ENCODE assay signal across 17 cellular contexts in the genomic region with DNA sequence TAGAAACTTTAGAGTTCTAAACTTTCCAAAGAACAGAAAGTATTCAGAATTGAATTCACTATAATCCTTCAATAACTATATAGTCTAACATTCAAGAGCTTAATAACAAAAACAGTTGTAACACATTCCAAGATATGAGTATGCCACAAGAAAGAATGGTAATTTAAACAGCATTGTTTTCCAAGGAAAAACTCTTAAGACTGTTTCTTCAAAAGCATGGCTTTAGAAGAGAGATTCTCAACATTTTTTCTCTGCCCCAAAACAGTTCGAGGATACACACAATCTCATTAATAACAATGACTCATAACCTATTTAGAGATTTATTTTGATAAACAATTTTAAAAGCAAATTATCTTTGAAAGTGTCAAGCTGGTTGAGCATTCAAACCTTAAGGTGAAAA. TPM values are rescaled to one million over a fixed set of nuclear protein-coding genes. Genes with fewer than 3 reads are reported as not detected.
DNase-seq lines count a peak whose midpoint lies in the region; ATAC-seq and TF ChIP-seq lines count a peak whose summit lies in the region.
"Had no signal": no experiment of that assay in that cellular context is flagged by ENCODE, and none has a peak within 500 bp of the region (broad histone marks: within the 10 kb centered on the region; RNA-seq: fewer than 3 reads in every experiment).

No MANE protein-coding gene starts in this region.

- no peaks in the 10 kb centered on the region for H3F3A ChIP-seq in GM23338 (replicated peaks; ENCODE audit: low read depth)

- no TSS peak for BruUV-seq in OCI-LY7 (replicated peaks; lab: Mats Ljungman, UMichigan)

- H2AFZ ChIP-seq in GM23338 (no peak overlapping the region), OCI-LY7 (ENCODE audit: low read length) (no peak overlapping the region)

- POLR2A ChIA-PET in OCI-LY7 (lab: Charles Lee), result no interaction called here

- H3K9me3 ChIP-seq in OCI-LY7 (ENCODE audit: low read length), result no peaks in the 10 kb centered on the region
- H3K9me3 ChIP-seq in spleen, result peaks cover 0 to 8% (median 0%) of the 10 kb centered on the region in 8 donors

- 48 to 73% (median 65%) methylated on average over 1 of the region's 1 CpG for WGBS in spleen, 5 donors

- CTCF ChIA-PET in OCI-LY7 (lab: Charles Lee; ENCODE audit: unreplicated experiment), result no interaction called here

- H3K79me2 ChIP-seq in GM23338 (replicated peaks; ENCODE audit: insufficient read depth) (peaks cover 63% of the 10 kb centered on the region), OCI-LY7 (ENCODE audit: insufficient read depth, low read depth, low read length) (no peaks in the 10 kb centered on the region)

- H4K20me1 ChIP-seq in GM23338 (replicated peaks; ENCODE audit: insufficient read depth) (no peaks in the 10 kb centered on the region), OCI-LY7 (ENCODE audit: insufficient read depth, low read length) (no peaks in the 10 kb centered on the region)

- no peak overlapping the region for H3K27ac ChIP-seq in GM23338 (ENCODE audit: low read depth)
- peak overlapping the region; percentile 51 for H3K27ac ChIP-seq in VCaP
- H3K27ac ChIP-seq in OCI-LY7 (ENCODE audit: low read depth, low read length, poor library complexity, severe bottlenecking), result no peak overlapping the region
- H3K27ac ChIP-seq in spleen, result no peak overlapping the region
- H3K27ac ChIP-seq: KMS-11 had no signal

- H3K27ac Mint-ChIP-seq in GM23338, result no peak overlapping the region
- H3K27ac Mint-ChIP-seq: CD14-positive monocyte, HFFc6 had no signal

- H3K4me3 ChIP-seq in GM23338 (no peak overlapping the region), fibroblast of pulmonary artery (replicated peaks; ENCODE audit: low read depth, low read length) (no peak overlapping the region), OCI-LY7 (ENCODE audit: low read depth, low read length, poor library complexity, severe bottlenecking) (no peak overlapping the region), spleen (no peak overlapping the region)

- TF ChIP-seq CTCF in GM23338 (conservative IDR thresholded peaks at IDR 0.05; ENCODE audit: low read depth in 2 of 2) (no peak), VCaP (conservative IDR thresholded peaks at IDR 0.05) (no peak), fibroblast of pulmonary artery (IDR thresholded peaks at IDR 0.05; ENCODE audit: low read length, missing control alignments) (no peak), OCI-LY7 (conservative IDR thresholded peaks at IDR 0.05; ENCODE audit: low read length) (no peak), spleen (IDR thresholded peaks at IDR 0.05 in 8 of 11, conservative IDR thresholded peaks at IDR 0.05 in 3 of 11) (no peak)

- H3K4me2 ChIP-seq in GM23338 (peak overlapping the region; percentile 8), OCI-LY7 (ENCODE audit: low read length) (no peak overlapping the region)
- H3K4me2 ChIP-seq: KMS-11 had no signal

- no peak for DNase-seq in GM23338 (ENCODE audit: low spot score)
- peak; percentile 29 for DNase-seq in fibroblast of pulmonary artery (ENCODE audit: low read depth)
- no peak for DNase-seq in glomerular visceral epithelial cell (ENCODE audit: extremely low spot score)
- no peak for DNase-seq in OCI-LY7 (ENCODE audit: low spot score)
- no peak for DNase-seq in DMS53 treated with DMSO at 0.1 percent for 48 hours (lab: John Stamatoyannopoulos, UW; ENCODE audit: unreplicated experiment)
- no peak for DNase-seq in spleen
- DNase-seq: DND-41, H7, HFFc6, MM.1S, NCI-H1092 treated with DMSO at 0.1 percent for 48 hours, OCI-M1, RPMI8226, SHP77 treated with DMSO at 0.1 percent for 48 hours had no signal

- H3K36me3 Mint-ChIP-seq in GM23338 (ENCODE audit: low read depth), result peaks cover 10% of the 10 kb centered on the region; the same call in 2 of the 3 replicates

- intact Hi-C loops in OCI-LY7 (cut with micrococcal nuclease; ENCODE audit: unreplicated experiment), result no loop called here
- intact Hi-C loops in spleen (cut with DNase I; ENCODE audit: low total_unique reads), result no loop called here

- H3K4me1 Mint-ChIP-seq in GM23338, result peaks cover 51% of the 10 kb centered on the region

- ATAC-seq in GM23338, result no peak

- peak overlapping the region; percentile 2; the same call in 1 of the 3 replicates for H3K4me3 Mint-ChIP-seq in GM23338
- H3K4me3 Mint-ChIP-seq: CD14-positive monocyte, HFFc6 had no signal

- no peak for TF ChIP-seq POLR2A in spleen (IDR thresholded peaks at IDR 0.05)

- no peaks in the 10 kb centered on the region for H3K9me2 ChIP-seq in GM23338 (ENCODE audit: insufficient read depth)
- no peaks in the 10 kb centered on the region for H3K9me2 ChIP-seq in OCI-LY7 (ENCODE audit: insufficient read depth, low read length)

- H3K4me1 ChIP-seq in GM23338 (ENCODE audit: insufficient read depth) (peaks cover 46% of the 10 kb centered on the region), OCI-LY7 (ENCODE audit: insufficient read depth, low read length, poor library complexity, severe bottlenecking) (no peaks in the 10 kb centered on the region), spleen (peaks cover 0 to 10% (median 0%) of the 10 kb centered on the region in 6 donors)

- H3K27me3 Mint-ChIP-seq in GM23338 (ENCODE audit: insufficient read depth, low read depth, poor library complexity), result peaks cover 4% of the 10 kb centered on the region

- H3K27me3 ChIP-seq in GM23338 (ENCODE audit: insufficient read depth) (no peaks in the 10 kb centered on the region), spleen (replicated peaks in 1 of 7) (no peaks in the 10 kb centered on the region)

- H3K9me3 Mint-ChIP-seq in GM23338, result peaks cover 8% of the 10 kb centered on the region; the same call in 2 of the 3 replicates
- H3K9me3 Mint-ChIP-seq: HFFc6 had no signal

- H3K36me3 ChIP-seq in GM23338 (ENCODE audit: insufficient read depth) (no peaks in the 10 kb centered on the region; the same call in 1 of the 2 replicates), OCI-LY7 (ENCODE audit: insufficient read depth, low read length) (no peaks in the 10 kb centered on the region), spleen (no peaks in the 10 kb centered on the region)

TF ChIP-seq in GM23338, 12 proteins besides CTCF, POLR2A, EP300 and RAD21:
- TF ChIP-seq POLR2AphosphoS5 (IDR thresholded peaks at IDR 0.05; ENCODE audit: low read depth) (no peak), REST (IDR thresholded peaks at IDR 0.05; ENCODE audit: unreplicated experiment) (no peak), STAT1 (IDR thresholded peaks at IDR 0.05; ENCODE audit: unreplicated experiment) (no peak), CREB1 (CRISPR knock-in tag; IDR thresholded peaks at IDR 0.05; ENCODE audit: low read depth) (no peak)

RNA-seq across cellular contexts. Expression of gene ARHGAP32, which starts 16.7 kb away (rescaled TPM):
- total RNA-seq in GM23338 (2014; rRNA removed; shearing (Covaris generic)), result 15.3 and 17.2 TPM in 2 replicates
- polyA plus RNA-seq in GM23338 (2016; fragmentation: Nextera tagmentation; extraction: Ambion mirVana) (3.4 and 3.9 TPM in 2 replicates), spleen (1 to 10 TPM in 1 of 3 donors, under 1 TPM in 2; 0.53 to 1.2 (median 0.57) TPM)
- total RNA-seq in OCI-LY7 (2014; rRNA removed; shearing (Covaris generic)), result not detected in 2 replicates
- total RNA-seq in OCI-LY7 (2022) (not detected in 2 replicates), spleen (10 to 100 TPM in 5 of 7 donors, 1 to 10 TPM in 2; 9.3 to 17.0 (median 13.1) TPM)

Comparison
In these comparisons a context has a peak if more than half of its experiments do, and no peak if none do; other contexts are left out.
1. RNA of gene ARHGAP32, which starts 16.7 kb away (total RNA-seq): 15.3 to 17.2 TPM in GM23338 and 9.3 to 17.0 TPM in spleen; not detected in OCI-LY7; every median in the first group is over 10 times any median in the second.